Comparison of ENCODE assay signal across 24 cellular contexts in the genomic region with DNA sequence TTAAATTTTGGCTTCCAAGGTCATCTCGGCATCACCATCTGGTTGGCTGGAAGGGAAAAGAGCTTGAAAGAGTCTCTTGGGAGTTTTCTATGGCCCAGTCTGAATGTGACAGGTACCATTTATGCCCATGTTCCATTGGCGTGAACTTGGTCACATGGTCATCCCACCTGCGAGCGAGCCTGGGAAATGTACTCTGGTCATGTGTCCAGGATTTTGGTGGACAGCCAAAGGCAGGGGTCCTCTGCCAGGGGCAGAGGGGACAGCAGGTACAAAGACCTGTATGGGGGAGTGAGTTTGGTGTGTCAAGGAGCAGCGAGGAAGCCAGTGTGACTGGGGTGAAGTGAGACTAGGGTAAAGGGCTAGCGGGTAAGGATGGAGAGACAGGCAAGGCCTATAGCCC.
DNase-seq lines count a peak whose midpoint lies in the region; ATAC-seq and TF ChIP-seq lines count a peak whose summit lies in the region.
"Had no signal": no experiment of that assay in that cellular context is flagged by ENCODE, and none has a peak within 500 bp of the region (broad histone marks: within the 10 kb centered on the region; RNA-seq: fewer than 3 reads in every experiment).

No MANE protein-coding gene starts in this region.

- peak; percentile 29 for DNase-seq in activated CD8-positive, alpha-beta memory T cell treated with anti-CD3 and anti-CD28 coated beads, Interleukin-2, amount 10 ng/mL, durations not matched to agents 7 days and 5 days
- no peak for DNase-seq in activated CD8-positive, alpha-beta memory T cell treated with anti-CD3 and anti-CD28 coated beads, Interleukin-2, amount 50 U/mL, for 48 hours
- peak; percentile 8 for DNase-seq in H9
- DNase-seq in islet precursor cell: peak; percentile 37
- DNase-seq in type B pancreatic cell (ENCODE audit: extremely low spot score, unreplicated experiment): peak; percentile 25
- no peak for DNase-seq in hepatocyte (ENCODE audit: low spot score)
- DNase-seq: 8988T; ACHN; AML-193; BE2C; CD4-positive, alpha-beta T cell; CD8-positive, alpha-beta memory T cell; DMS 273 treated with DMSO at 0.1 percent for 48 hours; DMS79; EL; GDM1; HFFc6 had no signal

- H3K9ac ChIP-seq in H9 (ENCODE audit: extremely low read depth, insufficient read length, low read length): no peak overlapping the region
- H3K9ac ChIP-seq: BLaER1 treated with 17β-estradiol and CSF1 and Interleukin-3, amounts not matched to agents 10 nM and 100 nM had no signal

- H2BK5ac ChIP-seq in H9 (ENCODE audit: insufficient read length, low read length): no peak overlapping the region

- H3K4ac ChIP-seq in H9 (ENCODE audit: low read depth, low read length): no peak overlapping the region

- H2BK20ac ChIP-seq in H9 (ENCODE audit: low read depth, low read length, poor library complexity, severe bottlenecking): no peak overlapping the region

- H3K79me2 ChIP-seq in H9 (ENCODE audit: insufficient read depth, low read length) (no peaks in the 10 kb centered on the region), hepatocyte (no peaks in the 10 kb centered on the region)

- CTCF ChIA-PET in activated CD8-positive, alpha-beta memory T cell treated with anti-CD3 and anti-CD28 coated beads, Interleukin-2, amount 10 ng/mL, durations not matched to agents 7 days and 5 days (lab: Charles Lee): no interaction called here

- no peak overlapping the region for H4K91ac ChIP-seq in H9 (ENCODE audit: insufficient read length, low read depth, low read length)

- H3K4me1 Mint-ChIP-seq in activated CD8-positive, alpha-beta memory T cell treated with anti-CD3 and anti-CD28 coated beads, Interleukin-2, amount 10 ng/mL, durations not matched to agents 7 days and 5 days: no peaks in the 10 kb centered on the region
- H3K4me1 Mint-ChIP-seq in H9 (peaks cover 10 to 12% of the 10 kb centered on the region in 2 experiments), type B pancreatic cell (ENCODE audit: unreplicated experiment) (peaks cover 11% of the 10 kb centered on the region)
- H3K4me1 Mint-ChIP-seq: CD8-positive, alpha-beta memory T cell had no signal

- peaks cover 6% of the 10 kb centered on the region; the same call in 1 of the 2 replicates for H3K4me1 ChIP-seq in H9 (ENCODE audit: insufficient read depth, low read length)
- peaks cover 0 to 7% (median 0%) of the 10 kb centered on the region in 3 donors for H3K4me1 ChIP-seq in gastroesophageal sphincter
- no peaks in the 10 kb centered on the region for H3K4me1 ChIP-seq in hepatocyte (ENCODE audit: insufficient read depth)
- H3K4me1 ChIP-seq: A549, BE2C, HAP-1 had no signal

- H3K9me3 ChIP-seq in H9 (ENCODE audit: control insufficient read depth, low read depth, low read length) (no peaks in the 10 kb centered on the region), gastroesophageal sphincter (peaks cover 0 to 12% (median 0%) of the 10 kb centered on the region in 3 donors), hepatocyte (ENCODE audit: low read depth) (no peaks in the 10 kb centered on the region)
- H3K9me3 ChIP-seq: A549, BE2C, HAP-1 had no signal

- no peak for TF ChIP-seq CTCF in H9 (conservative IDR thresholded peaks at IDR 0.05)
- TF ChIP-seq CTCF in type B pancreatic cell (conservative IDR thresholded peaks at IDR 0.05): no peak
- TF ChIP-seq CTCF in gastroesophageal sphincter (IDR thresholded peaks at IDR 0.05): no peak
- no peak for TF ChIP-seq CTCF in hepatocyte (IDR thresholded peaks at IDR 0.05; ENCODE audit: poor library complexity)

- H3T11ph ChIP-seq in H9 (ENCODE audit: low read length): no peak overlapping the region

- no peak overlapping the region for H3K18ac ChIP-seq in H9 (ENCODE audit: insufficient read length, low read depth, low read length)

- H2BK120ac ChIP-seq in H9 (ENCODE audit: low read depth, low read length, poor library complexity, severe bottlenecking): no peak overlapping the region

- H3K27ac ChIP-seq in H9 (ENCODE audit: insufficient read length, low read depth, low read length): no peak overlapping the region
- no peak overlapping the region for H3K27ac ChIP-seq in gastroesophageal sphincter
- no peak overlapping the region for H3K27ac ChIP-seq in hepatocyte
- H3K27ac ChIP-seq: A549; BLaER1 treated with 17β-estradiol and CSF1 and Interleukin-3, amounts not matched to agents 10 nM and 100 nM had no signal

- no peak overlapping the region for H3K27ac Mint-ChIP-seq in activated CD8-positive, alpha-beta memory T cell treated with anti-CD3 and anti-CD28 coated beads, Interleukin-2, amount 10 ng/mL, durations not matched to agents 7 days and 5 days
- H3K27ac Mint-ChIP-seq in H9 (no peak overlapping the region), type B pancreatic cell (no peak overlapping the region)
- H3K27ac Mint-ChIP-seq: CD4-positive, alpha-beta T cell; CD8-positive, alpha-beta memory T cell; GM23338; HFFc6 had no signal

- no peak for TF ChIP-seq POLR2A in gastroesophageal sphincter (IDR thresholded peaks at IDR 0.05)

- H3K56ac ChIP-seq in H9 (ENCODE audit: insufficient read length, low read depth, low read length): no peak overlapping the region

- no peak for TF ChIP-seq EP300 in gastroesophageal sphincter (IDR thresholded peaks at IDR 0.05)

- H3K79me1 ChIP-seq in H9 (ENCODE audit: insufficient read depth, low read depth, low read length, poor library complexity, severe bottlenecking): no peaks in the 10 kb centered on the region

- H4K20me1 ChIP-seq in H9 (ENCODE audit: control insufficient read depth, insufficient read depth, insufficient read length) (no peaks in the 10 kb centered on the region), hepatocyte (ENCODE audit: insufficient read depth, poor library complexity, severe bottlenecking) (no peaks in the 10 kb centered on the region)
- H4K20me1 ChIP-seq: BLaER1 treated with 17β-estradiol and CSF1 and Interleukin-3, amounts not matched to agents 10 nM and 100 nM had no signal

- no peak overlapping the region for H3K14ac ChIP-seq in H9 (ENCODE audit: insufficient read depth, low read length)

- H3K4me2 ChIP-seq in H9 (ENCODE audit: insufficient read depth, insufficient read length, low read length) (no peak overlapping the region), hepatocyte (no peak overlapping the region)
- H3K4me2 ChIP-seq: A549; BLaER1 treated with 17β-estradiol and CSF1 and Interleukin-3, amounts not matched to agents 10 nM and 100 nM; GM23338 had no signal

- no peak overlapping the region for H4K8ac ChIP-seq in H9 (replicated peaks; ENCODE audit: insufficient read length, low read depth, low read length)

- no peaks in the 10 kb centered on the region for H3K36me3 Mint-ChIP-seq in activated CD8-positive, alpha-beta memory T cell treated with anti-CD3 and anti-CD28 coated beads, Interleukin-2, amount 10 ng/mL, durations not matched to agents 7 days and 5 days
- H3K36me3 Mint-ChIP-seq in H9 (ENCODE audit: insufficient read depth in 1 of 3, low read depth in 3 of 3) (no peaks in the 10 kb centered on the region; a peak in 1 of 7 replicates), type B pancreatic cell (no peaks in the 10 kb centered on the region)
- H3K36me3 Mint-ChIP-seq: CD14-positive monocyte; CD8-positive, alpha-beta memory T cell had no signal

- no peaks in the 10 kb centered on the region for H3K23me2 ChIP-seq in H9 (ENCODE audit: insufficient read length, low read depth, low read length, poor library complexity, severe bottlenecking)

- H4K5ac ChIP-seq in H9 (ENCODE audit: insufficient read length, low read depth, low read length): no peak overlapping the region

- no peak overlapping the region for H2BK12ac ChIP-seq in H9 (ENCODE audit: insufficient read length, low read depth, low read length)

- H2AK5ac ChIP-seq in H9 (ENCODE audit: insufficient read length, low read length): no peak overlapping the region

- peaks cover 9% of the 10 kb centered on the region for H3K27me3 Mint-ChIP-seq in activated CD8-positive, alpha-beta memory T cell treated with anti-CD3 and anti-CD28 coated beads, Interleukin-2, amount 10 ng/mL, durations not matched to agents 7 days and 5 days
- H3K27me3 Mint-ChIP-seq in H9 (ENCODE audit: low read depth) (peaks cover 5% of the 10 kb centered on the region; the same call in 1 of the 2 replicates), type B pancreatic cell (peaks cover 39% of the 10 kb centered on the region)
- H3K27me3 Mint-ChIP-seq: CD4-positive, alpha-beta T cell had no signal

- no CpG with 5 or more reads among the region's 6 CpGs for WGBS in H9 (ENCODE audit: extremely low coverage, insufficient read length, low lambda C conversion rate)
- 86 to 100% methylated on average over 3 to 4 of the region's 6 CpGs for WGBS in gastroesophageal sphincter (ENCODE audit: low coverage in 1 of 2), 2 donors
- WGBS in hepatocyte (ENCODE audit: low lambda C conversion rate, missing lambda C conversion rate): 97% methylated on average over 6 of the region's 6 CpGs

- H3K9me3 Mint-ChIP-seq in activated CD8-positive, alpha-beta memory T cell treated with anti-CD3 and anti-CD28 coated beads, Interleukin-2, amount 10 ng/mL, durations not matched to agents 7 days and 5 days (ENCODE audit: low read depth): no peaks in the 10 kb centered on the region
- no peaks in the 10 kb centered on the region for H3K9me3 Mint-ChIP-seq in H9
- peaks cover 15% of the 10 kb centered on the region for H3K9me3 Mint-ChIP-seq in type B pancreatic cell
- H3K9me3 Mint-ChIP-seq: CD4-positive, alpha-beta T cell; GM23338 had no signal

- H3K36me3 ChIP-seq in gastroesophageal sphincter (no peaks in the 10 kb centered on the region), hepatocyte (replicated peaks; ENCODE audit: insufficient read depth, low read depth) (no peaks in the 10 kb centered on the region)
- H3K36me3 ChIP-seq: BE2C; BLaER1 treated with 17β-estradiol and CSF1 and Interleukin-3, amounts not matched to agents 10 nM and 100 nM; HAP-1 had no signal

- no peak overlapping the region for H3K4me3 Mint-ChIP-seq in activated CD8-positive, alpha-beta memory T cell treated with anti-CD3 and anti-CD28 coated beads, Interleukin-2, amount 10 ng/mL, durations not matched to agents 7 days and 5 days
- H3K4me3 Mint-ChIP-seq in H9 (no peak overlapping the region), type B pancreatic cell (no peak overlapping the region)
- H3K4me3 Mint-ChIP-seq: CD14-positive monocyte; CD4-positive, alpha-beta T cell; CD8-positive, alpha-beta memory T cell; GM23338; HFFc6 had no signal

- no peak overlapping the region for H3K4me3 ChIP-seq in gastroesophageal sphincter
- H3K4me3 ChIP-seq in hepatocyte: no peak overlapping the region
- H3K4me3 ChIP-seq: A549; BLaER1 treated with 17β-estradiol and CSF1 and Interleukin-3, amounts not matched to agents 10 nM and 100 nM; GM12878; GM23338; HAP-1 had no signal

- H2BK15ac ChIP-seq in H9 (ENCODE audit: low read depth, low read length): no peak overlapping the region

- ATAC-seq in activated CD8-positive, alpha-beta memory T cell treated with anti-CD3 and anti-CD28 coated beads, Interleukin-2, amount 10 ng/mL, durations not matched to agents 7 days and 5 days: no peak
- ATAC-seq in gastroesophageal sphincter: no peak
- ATAC-seq: A549, GM12878, GM23338 had no signal

- H3K9me2 ChIP-seq in hepatocyte (replicated peaks; ENCODE audit: insufficient read depth): no peaks in the 10 kb centered on the region

- H3K27me3 ChIP-seq in H9 (ENCODE audit: insufficient read depth, low read length) (no peaks in the 10 kb centered on the region), gastroesophageal sphincter (peaks cover 12% of the 10 kb centered on the region), hepatocyte (no peaks in the 10 kb centered on the region)
- H3K27me3 ChIP-seq: BE2C; BLaER1 treated with 17β-estradiol and CSF1 and Interleukin-3, amounts not matched to agents 10 nM and 100 nM had no signal

- H2AFZ ChIP-seq in H9 (ENCODE audit: low read length): no peak overlapping the region
- no peak overlapping the region for H2AFZ ChIP-seq in hepatocyte
- H2AFZ ChIP-seq: GM23338 had no signal

- no peak overlapping the region for H3K23ac ChIP-seq in H9 (ENCODE audit: insufficient read length, low read depth, low read length)

Comparison
In these comparisons a context has a peak if more than half of its experiments do, and no peak if none do; other contexts are left out.
1. DNase-seq: peak in activated CD8-positive, alpha-beta memory T cell treated with anti-CD3 and anti-CD28 coated beads, Interleukin-2, amount 10 ng/mL, durations not matched to agents 7 days and 5 days (single experiment), H9 (single experiment), islet precursor cell (single experiment) and type B pancreatic cell (single experiment); none in activated CD8-positive, alpha-beta memory T cell treated with anti-CD3 and anti-CD28 coated beads, Interleukin-2, amount 50 U/mL, for 48 hours (single experiment) and hepatocyte (single experiment).